In genomic region chr10:90175161-90175681, GRCh38 we compare ENCODE assay signal across 20 cellular contexts.
DNase-seq lines count a peak whose midpoint lies in the region; ATAC-seq and TF ChIP-seq lines count a peak whose summit lies in the region.
"Had no signal": no experiment of that assay in that cellular context is flagged by ENCODE, and none has a peak within 500 bp of the region (broad histone marks: within the 10 kb centered on the region; RNA-seq: fewer than 3 reads in every experiment).

No MANE protein-coding gene starts in this region.

- H3K9me3 ChIP-seq in fibroblast of lung (ENCODE audit: control insufficient read depth, insufficient read depth, low read depth, low read length) = no peaks in the 10 kb centered on the region
- H3K9me3 ChIP-seq: psoas muscle had no signal

- H2AFZ ChIP-seq in fibroblast of lung (ENCODE audit: low read length) = no peak overlapping the region

- in situ Hi-C loops in G401 (cut with HindIII; ENCODE audit: low sequenced_read_pairs) = no loop called here

- H3K36me3 ChIP-seq in fibroblast of lung (ENCODE audit: control insufficient read depth, insufficient read depth, low read length) = no peaks in the 10 kb centered on the region

- no peaks in the 10 kb centered on the region for H3K79me2 ChIP-seq in fibroblast of lung (ENCODE audit: control insufficient read depth, insufficient read depth, low read length)

- ATAC-seq in HG03095 (IDR thresholded peaks at IDR 0.05; ENCODE audit: unreplicated experiment) (no peak), HG03342 (IDR thresholded peaks at IDR 0.05; ENCODE audit: unreplicated experiment) (no peak)
- ATAC-seq: activated CD8-positive, alpha-beta T cell treated with anti-CD3 and anti-CD28 coated beads for 36 hours; psoas muscle had no signal

- H3K4me1 ChIP-seq in fibroblast of lung (ENCODE audit: control insufficient read depth, extremely low read depth, insufficient read depth, low read length) = peaks cover 11% of the 10 kb centered on the region
- H3K4me1 ChIP-seq: psoas muscle had no signal

- H3K27ac ChIP-seq in fibroblast of lung (ENCODE audit: insufficient read depth, low read length) = no peak overlapping the region
- H3K27ac ChIP-seq: coronary artery, psoas muscle had no signal

- H3K9ac ChIP-seq in fibroblast of lung (ENCODE audit: insufficient read depth, low read length) = no peak overlapping the region

- no peak overlapping the region for H3K4me3 ChIP-seq in fibroblast of lung (replicated peaks in 1 of 4; ENCODE audit: control extremely low read depth in 1 of 4, insufficient read depth in 1 of 4, low read depth in 3 of 4, low read length in 4 of 4)
- H3K4me3 ChIP-seq: coronary artery, psoas muscle had no signal

- H4K20me1 ChIP-seq in fibroblast of lung (ENCODE audit: control insufficient read depth, extremely low read depth, insufficient read depth, low read length) = no peaks in the 10 kb centered on the region

- TF ChIP-seq CTCF in fibroblast of lung (conservative IDR thresholded peaks at IDR 0.05 in 1 of 2, IDR thresholded peaks at IDR 0.05 in 1 of 2; ENCODE audit: low read depth in 1 of 2, low read length in 2 of 2) = no peak

- H3K27me3 ChIP-seq in fibroblast of lung (ENCODE audit: control insufficient read depth, insufficient read depth, low read length) = no peaks in the 10 kb centered on the region

- DNase-seq in G401 (ENCODE audit: low spot score) (peak; percentile 4), NCI-H524 treated with DMSO at 0.1 percent for 48 hours (lab: John Stamatoyannopoulos, UW) (peak; percentile 3), fibroblast of lung (ENCODE audit: low read depth in 2 of 2) (peak; percentile 65 to 95), medulla oblongata (ENCODE audit: extremely low spot score) (peak; percentile 3), kidney glomerular epithelial cell (lab: John Stamatoyannopoulos, UW) (no peak)
- no peak for DNase-seq in effector CD4-positive, alpha-beta T cell
- DNase-seq: activated CD8-positive, alpha-beta T cell treated with anti-CD3 and anti-CD28 coated beads for 36 hours; activated naive CD4-positive, alpha-beta T cell treated with anti-CD3 and anti-CD28 coated beads, Interleukin-2, amount 50 U/mL, for 16 hours; activated T-cell treated with anti-CD3 and anti-CD28 coated beads, Interleukin-2, amount 50 U/mL, for 24 hours; DMS153; immature natural killer cell; mesendoderm; nephron progenitor cell; psoas muscle; SHP77 treated with DMSO at 0.1 percent for 48 hours; stimulated activated CD4-positive, alpha-beta T cell treated with anti-CD3 and anti-CD28 coated beads, Interleukin-15, amount 100 ng/mL, for 24 hours; stimulated activated naive CD4-positive, alpha-beta T cell had no signal

- H3K4me2 ChIP-seq in fibroblast of lung (ENCODE audit: extremely low read depth, insufficient read depth, low read length) = no peak overlapping the region

Comparison
In these comparisons a context has a peak if more than half of its experiments do, and no peak if none do; other contexts are left out.
1. DNase-seq: peak in G401 (single experiment), NCI-H524 treated with DMSO at 0.1 percent for 48 hours (single experiment), fibroblast of lung (2 of 2) and medulla oblongata (single experiment); none in kidney glomerular epithelial cell (single experiment) and effector CD4-positive, alpha-beta T cell (single experiment).